In the genomic region with DNA sequence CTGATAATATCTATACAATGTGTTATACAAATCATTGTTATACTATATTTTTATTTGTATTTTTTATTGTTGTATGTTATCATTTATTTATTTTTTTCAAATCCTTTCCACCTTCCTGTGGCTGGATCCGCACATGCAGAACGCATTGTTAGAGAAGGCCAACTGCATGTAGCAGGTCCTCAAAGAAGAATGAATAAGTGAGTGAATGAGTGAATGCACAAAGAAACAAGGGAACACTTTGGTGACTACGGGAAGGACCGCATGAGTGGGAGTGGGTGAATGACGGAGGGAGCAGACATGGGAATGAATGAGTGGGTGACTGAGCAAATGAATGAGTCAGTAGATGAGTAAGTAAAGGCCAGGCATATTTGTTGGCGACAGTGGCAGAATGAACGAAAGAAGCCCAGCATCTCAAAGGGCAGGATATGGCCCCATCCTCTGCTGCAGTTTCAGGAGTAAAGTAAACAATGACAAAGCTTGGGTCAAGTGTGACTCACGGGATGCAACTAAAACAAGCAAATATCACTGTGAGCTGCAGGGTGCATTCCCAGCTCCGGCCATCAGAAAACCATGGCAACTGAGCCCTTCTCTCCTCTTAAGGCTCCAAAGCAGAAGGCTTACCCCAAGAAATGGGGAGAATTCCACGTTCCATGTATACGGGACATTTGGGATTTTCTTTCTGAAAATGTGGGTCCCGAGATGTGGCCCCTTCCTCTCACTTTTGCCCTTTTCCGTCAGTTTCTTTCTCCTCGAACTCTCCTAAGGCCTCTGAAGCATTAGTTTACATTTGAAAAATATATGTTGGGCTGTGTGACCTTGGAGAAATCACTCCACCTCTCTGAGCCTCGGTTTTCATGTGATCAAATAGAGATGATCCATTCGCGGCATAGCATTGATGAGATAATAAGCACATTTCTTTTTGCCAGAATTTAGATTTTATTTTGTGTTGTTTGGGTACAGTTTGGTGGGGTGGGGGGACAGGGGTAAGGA, we compare ENCODE assay signal across 1 cellular context.
TF ChIP-seq lines count a peak whose summit lies in the region.

No MANE protein-coding gene starts in this region.

TF ChIP-seq in HEK293, 187 proteins besides CTCF, POLR2A, EP300 and RAD21 (continued from another document):
- TF ChIP-seq, protein P1, sequence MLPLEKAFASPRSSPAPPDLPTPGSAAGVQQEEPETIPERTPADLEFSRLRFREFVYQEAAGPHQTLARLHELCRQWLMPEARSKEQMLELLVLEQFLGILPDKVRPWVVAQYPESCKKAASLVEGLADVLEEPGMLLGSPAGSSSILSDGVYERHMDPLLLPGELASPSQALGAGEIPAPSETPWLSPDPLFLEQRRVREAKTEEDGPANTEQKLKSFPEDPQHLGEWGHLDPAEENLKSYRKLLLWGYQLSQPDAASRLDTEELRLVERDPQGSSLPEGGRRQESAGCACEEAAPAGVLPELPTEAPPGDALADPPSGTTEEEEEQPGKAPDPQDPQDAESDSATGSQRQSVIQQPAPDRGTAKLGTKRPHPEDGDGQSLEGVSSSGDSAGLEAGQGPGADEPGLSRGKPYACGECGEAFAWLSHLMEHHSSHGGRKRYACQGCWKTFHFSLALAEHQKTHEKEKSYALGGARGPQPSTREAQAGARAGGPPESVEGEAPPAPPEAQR (tag by site-specific recombination; IDR thresholded peaks at IDR 0.05) = no peak
- TF ChIP-seq BCL11A (tag by site-specific recombination; IDR thresholded peaks at IDR 0.05; ENCODE audit: low read depth) = no peak
- no peak for TF ChIP-seq ZNF623 (tag by site-specific recombination; IDR thresholded peaks at IDR 0.05)
- TF ChIP-seq ZBTB17 (tag by site-specific recombination; IDR thresholded peaks at IDR 0.05) = no peak
- no peak for TF ChIP-seq ZNF341 (tag by site-specific recombination; IDR thresholded peaks at IDR 0.05; ENCODE audit: low read depth)
- no peak for TF ChIP-seq ZNF561 (tag by site-specific recombination; IDR thresholded peaks at IDR 0.05; ENCODE audit: borderline replicate concordance)
- TF ChIP-seq KLF10 (tag by site-specific recombination; IDR thresholded peaks at IDR 0.05) = no peak
- 0 out of 2 replicates have a peak, but pooled peaks have one; percentile 27 for TF ChIP-seq SP7 (tag by site-specific recombination; IDR thresholded peaks at IDR 0.05)
- TF ChIP-seq ZNF223 (tag by site-specific recombination; IDR thresholded peaks at IDR 0.05) = no peak
- TF ChIP-seq ZNF366 (tag by site-specific recombination; conservative IDR thresholded peaks at IDR 0.05) = peak; percentile 59; the same call in 1 of the 2 replicates
- TF ChIP-seq, protein P2, sequence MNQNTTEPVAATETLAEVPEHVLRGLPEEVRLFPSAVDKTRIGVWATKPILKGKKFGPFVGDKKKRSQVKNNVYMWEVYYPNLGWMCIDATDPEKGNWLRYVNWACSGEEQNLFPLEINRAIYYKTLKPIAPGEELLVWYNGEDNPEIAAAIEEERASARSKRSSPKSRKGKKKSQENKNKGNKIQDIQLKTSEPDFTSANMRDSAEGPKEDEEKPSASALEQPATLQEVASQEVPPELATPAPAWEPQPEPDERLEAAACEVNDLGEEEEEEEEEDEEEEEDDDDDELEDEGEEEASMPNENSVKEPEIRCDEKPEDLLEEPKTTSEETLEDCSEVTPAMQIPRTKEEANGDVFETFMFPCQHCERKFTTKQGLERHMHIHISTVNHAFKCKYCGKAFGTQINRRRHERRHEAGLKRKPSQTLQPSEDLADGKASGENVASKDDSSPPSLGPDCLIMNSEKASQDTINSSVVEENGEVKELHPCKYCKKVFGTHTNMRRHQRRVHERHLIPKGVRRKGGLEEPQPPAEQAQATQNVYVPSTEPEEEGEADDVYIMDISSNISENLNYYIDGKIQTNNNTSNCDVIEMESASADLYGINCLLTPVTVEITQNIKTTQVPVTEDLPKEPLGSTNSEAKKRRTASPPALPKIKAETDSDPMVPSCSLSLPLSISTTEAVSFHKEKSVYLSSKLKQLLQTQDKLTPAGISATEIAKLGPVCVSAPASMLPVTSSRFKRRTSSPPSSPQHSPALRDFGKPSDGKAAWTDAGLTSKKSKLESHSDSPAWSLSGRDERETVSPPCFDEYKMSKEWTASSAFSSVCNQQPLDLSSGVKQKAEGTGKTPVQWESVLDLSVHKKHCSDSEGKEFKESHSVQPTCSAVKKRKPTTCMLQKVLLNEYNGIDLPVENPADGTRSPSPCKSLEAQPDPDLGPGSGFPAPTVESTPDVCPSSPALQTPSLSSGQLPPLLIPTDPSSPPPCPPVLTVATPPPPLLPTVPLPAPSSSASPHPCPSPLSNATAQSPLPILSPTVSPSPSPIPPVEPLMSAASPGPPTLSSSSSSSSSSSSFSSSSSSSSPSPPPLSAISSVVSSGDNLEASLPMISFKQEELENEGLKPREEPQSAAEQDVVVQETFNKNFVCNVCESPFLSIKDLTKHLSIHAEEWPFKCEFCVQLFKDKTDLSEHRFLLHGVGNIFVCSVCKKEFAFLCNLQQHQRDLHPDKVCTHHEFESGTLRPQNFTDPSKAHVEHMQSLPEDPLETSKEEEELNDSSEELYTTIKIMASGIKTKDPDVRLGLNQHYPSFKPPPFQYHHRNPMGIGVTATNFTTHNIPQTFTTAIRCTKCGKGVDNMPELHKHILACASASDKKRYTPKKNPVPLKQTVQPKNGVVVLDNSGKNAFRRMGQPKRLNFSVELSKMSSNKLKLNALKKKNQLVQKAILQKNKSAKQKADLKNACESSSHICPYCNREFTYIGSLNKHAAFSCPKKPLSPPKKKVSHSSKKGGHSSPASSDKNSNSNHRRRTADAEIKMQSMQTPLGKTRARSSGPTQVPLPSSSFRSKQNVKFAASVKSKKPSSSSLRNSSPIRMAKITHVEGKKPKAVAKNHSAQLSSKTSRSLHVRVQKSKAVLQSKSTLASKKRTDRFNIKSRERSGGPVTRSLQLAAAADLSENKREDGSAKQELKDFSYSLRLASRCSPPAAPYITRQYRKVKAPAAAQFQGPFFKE (tag by site-specific recombination; IDR thresholded peaks at IDR 0.05; ENCODE audit: borderline replicate concordance) = no peak
- no peak for TF ChIP-seq ZBTB20 (tag by site-specific recombination; IDR thresholded peaks at IDR 0.05)
- no peak for TF ChIP-seq ZNF76 (tag by site-specific recombination; IDR thresholded peaks at IDR 0.05; ENCODE audit: borderline replicate concordance, low read depth)
- TF ChIP-seq, protein P3, sequence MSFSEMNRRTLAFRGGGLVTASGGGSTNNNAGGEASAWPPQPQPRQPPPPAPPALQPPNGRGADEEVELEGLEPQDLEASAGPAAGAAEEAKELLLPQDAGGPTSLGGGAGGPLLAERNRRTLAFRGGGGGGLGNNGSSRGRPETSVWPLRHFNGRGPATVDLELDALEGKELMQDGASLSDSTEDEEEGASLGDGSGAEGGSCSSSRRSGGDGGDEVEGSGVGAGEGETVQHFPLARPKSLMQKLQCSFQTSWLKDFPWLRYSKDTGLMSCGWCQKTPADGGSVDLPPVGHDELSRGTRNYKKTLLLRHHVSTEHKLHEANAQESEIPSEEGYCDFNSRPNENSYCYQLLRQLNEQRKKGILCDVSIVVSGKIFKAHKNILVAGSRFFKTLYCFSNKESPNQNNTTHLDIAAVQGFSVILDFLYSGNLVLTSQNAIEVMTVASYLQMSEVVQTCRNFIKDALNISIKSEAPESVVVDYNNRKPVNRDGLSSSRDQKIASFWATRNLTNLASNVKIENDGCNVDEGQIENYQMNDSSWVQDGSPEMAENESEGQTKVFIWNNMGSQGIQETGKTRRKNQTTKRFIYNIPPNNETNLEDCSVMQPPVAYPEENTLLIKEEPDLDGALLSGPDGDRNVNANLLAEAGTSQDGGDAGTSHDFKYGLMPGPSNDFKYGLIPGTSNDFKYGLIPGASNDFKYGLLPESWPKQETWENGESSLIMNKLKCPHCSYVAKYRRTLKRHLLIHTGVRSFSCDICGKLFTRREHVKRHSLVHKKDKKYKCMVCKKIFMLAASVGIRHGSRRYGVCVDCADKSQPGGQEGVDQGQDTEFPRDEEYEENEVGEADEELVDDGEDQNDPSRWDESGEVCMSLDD (tag by site-specific recombination; IDR thresholded peaks at IDR 0.05) = no peak
- no peak for TF ChIP-seq ZXDB (tag by site-specific recombination; IDR thresholded peaks at IDR 0.05)
- no peak for TF ChIP-seq GLIS2 (tag by site-specific recombination; IDR thresholded peaks at IDR 0.05)
- no peak for TF ChIP-seq ZNF785 (tag by site-specific recombination; IDR thresholded peaks at IDR 0.05)
- no peak for TF ChIP-seq ZNF585B (tag by site-specific recombination; IDR thresholded peaks at IDR 0.05)
- TF ChIP-seq, protein P4, sequence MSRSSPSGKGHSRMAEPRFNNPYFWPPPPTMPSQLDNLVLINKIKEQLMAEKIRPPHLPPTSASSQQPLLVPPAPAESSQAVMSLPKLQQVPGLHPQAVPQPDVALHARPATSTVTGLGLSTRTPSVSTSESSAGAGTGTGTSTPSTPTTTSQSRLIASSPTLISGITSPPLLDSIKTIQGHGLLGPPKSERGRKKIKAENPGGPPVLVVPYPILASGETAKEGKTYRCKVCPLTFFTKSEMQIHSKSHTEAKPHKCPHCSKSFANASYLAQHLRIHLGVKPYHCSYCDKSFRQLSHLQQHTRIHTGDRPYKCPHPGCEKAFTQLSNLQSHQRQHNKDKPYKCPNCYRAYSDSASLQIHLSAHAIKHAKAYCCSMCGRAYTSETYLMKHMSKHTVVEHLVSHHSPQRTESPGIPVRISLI (tag by site-specific recombination; IDR thresholded peaks at IDR 0.05) = no peak
- TF ChIP-seq, protein P5, sequence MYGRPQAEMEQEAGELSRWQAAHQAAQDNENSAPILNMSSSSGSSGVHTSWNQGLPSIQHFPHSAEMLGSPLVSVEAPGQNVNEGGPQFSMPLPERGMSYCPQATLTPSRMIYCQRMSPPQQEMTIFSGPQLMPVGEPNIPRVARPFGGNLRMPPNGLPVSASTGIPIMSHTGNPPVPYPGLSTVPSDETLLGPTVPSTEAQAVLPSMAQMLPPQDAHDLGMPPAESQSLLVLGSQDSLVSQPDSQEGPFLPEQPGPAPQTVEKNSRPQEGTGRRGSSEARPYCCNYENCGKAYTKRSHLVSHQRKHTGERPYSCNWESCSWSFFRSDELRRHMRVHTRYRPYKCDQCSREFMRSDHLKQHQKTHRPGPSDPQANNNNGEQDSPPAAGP (tag by site-specific recombination; IDR thresholded peaks at IDR 0.05) = peak; percentile 48; the same call in 1 of the 2 replicates
- no peak for TF ChIP-seq ZNF658 (tag by site-specific recombination; IDR thresholded peaks at IDR 0.05)
- TF ChIP-seq SP3 (tag by site-specific recombination; IDR thresholded peaks at IDR 0.05) = no peak; the same call in 1 of the 2 replicates
- no peak for TF ChIP-seq ZBTB7A (tag by site-specific recombination; IDR thresholded peaks at IDR 0.05; ENCODE audit: low read depth)
- TF ChIP-seq KLF9 (tag by site-specific recombination; IDR thresholded peaks at IDR 0.05; ENCODE audit: low read depth) = no peak
- TF ChIP-seq ZFHX2 (tag by site-specific recombination; conservative IDR thresholded peaks at IDR 0.05) = peak; percentile 90
- TF ChIP-seq, protein P6, sequence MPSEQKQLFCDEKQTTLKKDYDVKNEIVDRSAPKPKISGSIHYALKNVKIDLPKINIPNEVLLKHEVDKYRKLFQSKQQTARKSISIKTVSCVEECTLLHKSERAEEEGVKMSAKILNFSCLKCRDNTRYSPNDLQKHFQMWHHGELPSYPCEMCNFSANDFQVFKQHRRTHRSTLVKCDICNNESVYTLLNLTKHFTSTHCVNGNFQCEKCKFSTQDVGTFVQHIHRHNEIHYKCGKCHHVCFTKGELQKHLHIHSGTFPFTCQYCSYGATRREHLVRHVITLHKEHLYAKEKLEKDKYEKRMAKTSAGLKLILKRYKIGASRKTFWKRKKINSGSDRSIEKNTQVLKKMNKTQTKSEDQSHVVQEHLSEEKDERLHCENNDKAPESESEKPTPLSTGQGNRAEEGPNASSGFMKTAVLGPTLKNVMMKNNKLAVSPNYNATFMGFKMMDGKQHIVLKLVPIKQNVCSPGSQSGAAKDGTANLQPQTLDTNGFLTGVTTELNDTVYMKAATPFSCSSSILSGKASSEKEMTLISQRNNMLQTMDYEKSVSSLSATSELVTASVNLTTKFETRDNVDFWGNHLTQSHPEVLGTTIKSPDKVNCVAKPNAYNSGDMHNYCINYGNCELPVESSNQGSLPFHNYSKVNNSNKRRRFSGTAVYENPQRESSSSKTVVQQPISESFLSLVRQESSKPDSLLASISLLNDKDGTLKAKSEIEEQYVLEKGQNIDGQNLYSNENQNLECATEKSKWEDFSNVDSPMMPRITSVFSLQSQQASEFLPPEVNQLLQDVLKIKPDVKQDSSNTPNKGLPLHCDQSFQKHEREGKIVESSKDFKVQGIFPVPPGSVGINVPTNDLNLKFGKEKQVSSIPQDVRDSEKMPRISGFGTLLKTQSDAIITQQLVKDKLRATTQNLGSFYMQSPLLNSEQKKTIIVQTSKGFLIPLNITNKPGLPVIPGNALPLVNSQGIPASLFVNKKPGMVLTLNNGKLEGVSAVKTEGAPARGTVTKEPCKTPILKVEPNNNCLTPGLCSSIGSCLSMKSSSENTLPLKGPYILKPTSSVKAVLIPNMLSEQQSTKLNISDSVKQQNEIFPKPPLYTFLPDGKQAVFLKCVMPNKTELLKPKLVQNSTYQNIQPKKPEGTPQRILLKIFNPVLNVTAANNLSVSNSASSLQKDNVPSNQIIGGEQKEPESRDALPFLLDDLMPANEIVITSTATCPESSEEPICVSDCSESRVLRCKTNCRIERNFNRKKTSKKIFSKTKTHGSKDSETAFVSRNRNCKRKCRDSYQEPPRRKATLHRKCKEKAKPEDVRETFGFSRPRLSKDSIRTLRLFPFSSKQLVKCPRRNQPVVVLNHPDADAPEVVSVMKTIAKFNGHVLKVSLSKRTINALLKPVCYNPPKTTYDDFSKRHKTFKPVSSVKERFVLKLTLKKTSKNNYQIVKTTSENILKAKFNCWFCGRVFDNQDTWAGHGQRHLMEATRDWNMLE (tag by site-specific recombination; conservative IDR thresholded peaks at IDR 0.05; ENCODE audit: low read depth) = no peak
- TF ChIP-seq BCL11B (tag by site-specific recombination; IDR thresholded peaks at IDR 0.05; ENCODE audit: low read depth) = no peak
- no peak for TF ChIP-seq KLF1 (tag by site-specific recombination; IDR thresholded peaks at IDR 0.05)
- TF ChIP-seq ZNF48 (tag by site-specific recombination; IDR thresholded peaks at IDR 0.05) = no peak
